In the genomic region with DNA sequence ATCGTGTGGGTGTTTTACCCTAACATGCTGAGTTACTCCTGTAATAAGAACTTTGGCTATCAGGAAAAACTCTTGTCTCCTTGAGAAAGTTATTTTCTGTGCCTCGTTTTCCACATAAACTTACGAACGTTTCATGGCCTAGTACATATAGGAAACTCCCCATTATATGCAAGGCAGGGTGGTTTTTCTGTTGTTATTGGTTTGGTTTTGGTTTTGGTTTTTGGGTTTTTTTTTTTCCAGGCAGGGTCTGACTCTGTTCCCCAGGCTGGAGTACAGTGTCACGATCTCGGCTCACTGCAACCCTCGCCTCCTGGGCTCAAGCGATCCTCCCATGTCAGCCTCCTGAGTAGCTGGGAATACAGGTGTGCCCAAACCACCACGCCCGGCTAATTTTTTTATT, we compare ENCODE assay signal across 30 cellular contexts. TPM values are rescaled to one million over a fixed set of nuclear protein-coding genes. Genes with fewer than 3 reads are reported as not detected.
"Had no signal": no experiment of that assay in that cellular context is flagged by ENCODE, and none has a peak within 500 bp of the region (broad histone marks: within the 10 kb centered on the region; RNA-seq: fewer than 3 reads in every experiment).

No MANE protein-coding gene starts in this region.

- H3K27ac Mint-ChIP-seq: mesothelial cell of epicardium, naive B cell had no signal

- H3K4me3 Mint-ChIP-seq: mesothelial cell of epicardium, naive B cell had no signal

- H3K4me3 ChIP-seq: coronary artery, dorsolateral prefrontal cortex, esophagus squamous epithelium, gastrocnemius medialis, heart right ventricle, left lung, lower lobe of right lung, mucosa of descending colon had no signal

- H3K9me3 Mint-ChIP-seq: mesothelial cell of epicardium, naive B cell had no signal

- DNase-seq: dermis blood vessel endothelial cell; dorsolateral prefrontal cortex; effector CD4-positive, alpha-beta T cell; effector memory CD4-positive, alpha-beta T cell; erythroblast; esophagus squamous epithelium; foreskin fibroblast; foreskin melanocyte; gastrocnemius medialis; glutamatergic neuron; head of caudate nucleus; heart right ventricle; hippocampal formation; left cardiac atrium; left ventricle myocardium superior; lower lobe of right lung; mesenchymal stem cell; naive B cell had no signal

- H3K27ac ChIP-seq: coronary artery, dorsolateral prefrontal cortex, epithelial cell of prostate, esophagus squamous epithelium, gastrocnemius medialis, heart right ventricle, left lung, lower lobe of right lung had no signal

- H3K4me1 Mint-ChIP-seq: mesothelial cell of epicardium, naive B cell had no signal

- H3K36me3 ChIP-seq: esophagus squamous epithelium, gastrocnemius medialis, heart right ventricle, left lung, lower lobe of right lung had no signal

- H3K27me3 ChIP-seq: dorsolateral prefrontal cortex, esophagus squamous epithelium, gastrocnemius medialis, heart right ventricle, left lung had no signal

- H3K4me1 ChIP-seq: esophagus squamous epithelium, gastrocnemius medialis, heart right ventricle, left lung, lower lobe of right lung had no signal

- ATAC-seq: esophagus mucosa, gastrocnemius medialis, heart right ventricle, left cardiac atrium, left lung, left ventricle myocardium superior, lower lobe of right lung, mucosa of descending colon had no signal

- H3K36me3 Mint-ChIP-seq: mesothelial cell of epicardium, naive B cell had no signal

- H3K9me3 ChIP-seq: esophagus squamous epithelium, gastrocnemius medialis, left lung, lower lobe of right lung, mucosa of descending colon had no signal

RNA-seq across cellular contexts. Expression of a gene that starts 5.5 kb away (rescaled TPM):
- total RNA-seq: dermis blood vessel endothelial cell, dorsolateral prefrontal cortex, esophagus mucosa, esophagus squamous epithelium, gastrocnemius medialis, glomerular endothelial cell, heart right ventricle, kidney epithelial cell, left cardiac atrium, left lung, left ventricle myocardium superior, lower leg skin, lower lobe of right lung, lung microvascular endothelial cell, mesenteric fat pad, mesothelial cell of epicardium, mucosa of descending colon, myocyte had no signal

RNA-seq across cellular contexts. Expression of a gene that starts 21.9 kb away (rescaled TPM):
- total RNA-seq: dermis blood vessel endothelial cell, dorsolateral prefrontal cortex, esophagus mucosa, esophagus squamous epithelium, gastrocnemius medialis, glomerular endothelial cell, heart right ventricle, kidney epithelial cell, left cardiac atrium, left lung, left ventricle myocardium superior, lower leg skin, lower lobe of right lung, lung microvascular endothelial cell, mesenteric fat pad, mesothelial cell of epicardium, mucosa of descending colon, myocyte had no signal

RNA-seq across cellular contexts. Expression of a gene that starts 26.8 kb away (rescaled TPM):
- total RNA-seq: dermis blood vessel endothelial cell, dorsolateral prefrontal cortex, esophagus mucosa, esophagus squamous epithelium, gastrocnemius medialis, glomerular endothelial cell, heart right ventricle, kidney epithelial cell, left cardiac atrium, left lung, left ventricle myocardium superior, lower leg skin, lower lobe of right lung, lung microvascular endothelial cell, mesenteric fat pad, mesothelial cell of epicardium, mucosa of descending colon, myocyte had no signal

RNA-seq across cellular contexts. Expression of a gene that starts 39.6 kb away (rescaled TPM):
- total RNA-seq: dermis blood vessel endothelial cell, dorsolateral prefrontal cortex, esophagus mucosa, esophagus squamous epithelium, gastrocnemius medialis, glomerular endothelial cell, heart right ventricle, kidney epithelial cell, left cardiac atrium, left lung, left ventricle myocardium superior, lower leg skin, lower lobe of right lung, lung microvascular endothelial cell, mesenteric fat pad, mesothelial cell of epicardium, mucosa of descending colon, myocyte had no signal
